Comparison of ENCODE assay signal across 18 cellular contexts in the genomic region with DNA sequence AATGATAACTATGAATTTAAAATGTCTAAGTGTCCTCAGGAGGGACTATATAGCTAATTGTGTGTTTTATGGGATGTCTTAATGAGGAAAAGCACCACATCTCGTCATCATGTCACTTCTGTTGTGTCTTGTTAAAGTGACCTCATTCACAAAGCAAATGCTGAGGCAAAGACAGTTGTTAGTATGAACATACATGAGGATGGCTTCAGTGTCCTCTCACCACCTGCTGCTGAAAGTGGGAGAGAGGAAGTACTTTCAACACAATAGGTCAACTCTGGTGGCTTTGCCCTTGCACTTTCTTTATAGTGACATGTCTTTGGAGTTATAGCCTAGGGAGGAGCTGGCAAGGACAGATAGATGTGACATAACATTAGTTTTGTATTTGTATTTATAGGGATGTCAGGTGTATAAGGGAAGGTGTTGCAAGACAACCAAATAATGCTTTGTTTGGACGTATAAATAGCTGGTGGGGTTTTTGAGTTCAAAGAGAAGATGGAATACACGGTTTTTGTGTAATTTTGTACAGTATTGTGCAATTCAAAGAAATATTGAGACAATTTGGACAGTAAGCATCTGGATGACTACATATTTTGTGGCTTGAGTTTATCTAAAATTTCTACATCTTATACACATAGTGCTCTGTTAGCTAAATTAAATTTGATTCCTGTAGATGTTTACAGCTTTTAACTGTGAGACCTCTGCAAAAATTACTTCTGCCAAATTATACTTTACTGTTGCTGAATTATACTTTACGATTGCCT.
DNase-seq lines count a peak whose midpoint lies in the region; ATAC-seq and TF ChIP-seq lines count a peak whose summit lies in the region.
"Had no signal": no experiment of that assay in that cellular context is flagged by ENCODE, and none has a peak within 500 bp of the region (broad histone marks: within the 10 kb centered on the region; RNA-seq: fewer than 3 reads in every experiment).

No MANE protein-coding gene starts in this region.

- no peaks in the 10 kb centered on the region for H3K79me1 ChIP-seq in IMR-90 (ENCODE audit: low read depth in 1 of 2, low read length in 2 of 2)

- peak overlapping the region; percentile 68; the same call in 1 of the 2 replicates for H4K5ac ChIP-seq in IMR-90 (ENCODE audit: low read depth, low read length)

- intact Hi-C loops in IMR-90 (cut with micrococcal nuclease): no loop called here

- H3K36me3 ChIP-seq in IMR-90 (ENCODE audit: control insufficient read depth, insufficient read depth, low read length): no peaks in the 10 kb centered on the region
- H3K36me3 ChIP-seq in neutrophil: no peaks in the 10 kb centered on the region
- H3K36me3 ChIP-seq: left ventricle myocardium inferior, ovary, SJSA1, uterus had no signal

- TF ChIP-seq POLR2A in IMR-90 (IDR thresholded peaks at IDR 0.05; ENCODE audit: low read depth, low read length): no peak

- H3K56ac ChIP-seq in IMR-90 (ENCODE audit: extremely low read depth, insufficient read depth, low read length): no peak overlapping the region

- H3K4me1 ChIP-seq in IMR-90 (ENCODE audit: control insufficient read depth, insufficient read depth, low read length): peaks cover 3% of the 10 kb centered on the region
- peaks cover 0 to 8% of the 10 kb centered on the region in 2 experiments for H3K4me1 ChIP-seq in neutrophil (ENCODE audit: control insufficient read depth in 1 of 2, insufficient read depth in 1 of 2, low read depth in 1 of 2, low read length in 1 of 2)
- H3K4me1 ChIP-seq: left ventricle myocardium inferior, SJSA1 had no signal

- 0 out of 2 replicates have a peak overlapping the region, but pooled peaks have one; percentile 7 for H3K14ac ChIP-seq in IMR-90 (replicated peaks; ENCODE audit: low read depth, low read length)

- TF ChIP-seq CTCF in IMR-90 (conservative IDR thresholded peaks at IDR 0.05; ENCODE audit: low read depth, low read length) (no peak), neutrophil (IDR thresholded peaks at IDR 0.05) (no peak), GM13977 (IDR thresholded peaks at IDR 0.05; ENCODE audit: extremely low read depth, insufficient read depth, missing control alignments) (no peak)

- H2AFZ ChIP-seq in IMR-90 (replicated peaks; ENCODE audit: low read length, poor library complexity): no peak overlapping the region

- 0 out of 2 replicates have a peak overlapping the region, but pooled peaks have one; percentile 4 for H2BK20ac ChIP-seq in IMR-90 (ENCODE audit: low read depth, low read length)

- CTCF ChIA-PET in IMR-90 (lab: Yijun Ruan, JAX): no interaction called here

- ATAC-seq in IMR-90 (ENCODE audit: low read depth): peak; percentile 62; the same call in 1 of the 2 replicates

- no peak overlapping the region for H2AK9ac ChIP-seq in IMR-90 (replicated peaks; ENCODE audit: low read depth, low read length, poor library complexity)

- H2BK5ac ChIP-seq in IMR-90 (ENCODE audit: low read depth, low read length, poor library complexity, severe bottlenecking): peak overlapping the region; percentile 58

- no peak overlapping the region; the same call in 1 of the 2 replicates for H3K4ac ChIP-seq in IMR-90 (ENCODE audit: low read depth, low read length)

- H4K91ac ChIP-seq in IMR-90 (ENCODE audit: insufficient read depth, low read depth, low read length): no peak overlapping the region

- H3K23ac ChIP-seq in IMR-90 (ENCODE audit: low read depth, low read length): no peak overlapping the region

- H3K9me1 ChIP-seq in IMR-90 (ENCODE audit: insufficient read depth, low read length): peaks cover 3% of the 10 kb centered on the region; the same call in 1 of the 2 replicates

- peak overlapping the region; percentile 73; the same call in 1 of the 2 replicates for H3K18ac ChIP-seq in IMR-90 (ENCODE audit: low read depth, low read length)

- H3K9me3 ChIP-seq in IMR-90 (ENCODE audit: control insufficient read depth, insufficient read depth, low read length) (no peaks in the 10 kb centered on the region), neutrophil (no peaks in the 10 kb centered on the region)
- H3K9me3 ChIP-seq: left ventricle myocardium inferior, ovary, SJSA1, uterus had no signal

- POLR2A ChIA-PET in IMR-90 (lab: Charles Lee; ENCODE audit: unreplicated experiment): interaction anchor here (0.7 kb wide), 1 partner anchor 1027 kb away, joined by 3 read pairs; no protein-coding TSS in a partner anchor

- peak overlapping the region; percentile 10; the same call in 1 of the 2 replicates for H3K27ac ChIP-seq in IMR-90 (ENCODE audit: insufficient read depth, low read length)
- H3K27ac ChIP-seq in neutrophil: peak overlapping the region; percentile 28
- H3K27ac ChIP-seq: KMS-11, left ventricle myocardium inferior, ovary, SJSA1, uterus had no signal

- H3K27me3 ChIP-seq in IMR-90 (ENCODE audit: control insufficient read depth, insufficient read depth, low read length): no peaks in the 10 kb centered on the region
- H3K27me3 ChIP-seq in neutrophil: no peaks in the 10 kb centered on the region
- H3K27me3 ChIP-seq: ovary, SJSA1, uterus had no signal

- peak overlapping the region; percentile 20; the same call in 1 of the 2 replicates for H2BK120ac ChIP-seq in IMR-90 (ENCODE audit: low read depth, low read length)

- no peaks in the 10 kb centered on the region for H4K20me1 ChIP-seq in IMR-90 (ENCODE audit: insufficient read depth, low read length)

- H2BK15ac ChIP-seq in IMR-90 (ENCODE audit: low read depth, low read length): no peak overlapping the region

- WGBS in IMR-90 (ENCODE audit: extremely low coverage in 2 of 2, insufficient read length in 1 of 2), 2 experiments: 80% methylated on average over 1 of the region's 4 CpGs; no CpG with 5 or more reads in 1 of the 2 experiments

- BruUV-seq in IMR-90 (replicated peaks; lab: Mats Ljungman, UMichigan): no TSS peak

- dilution Hi-C loops in IMR-90 (cut with HindIII; ENCODE audit: low sequenced_read_pairs, unreplicated experiment): no loop called here

- H2AK5ac ChIP-seq in IMR-90 (ENCODE audit: low read depth, low read length): peak overlapping the region; percentile 5; the same call in 1 of the 2 replicates

- no peak for TF ChIP-seq RAD21 in IMR-90 (IDR thresholded peaks at IDR 0.05; ENCODE audit: low read length)

- peak; percentile 25 for DNase-seq in NCI-H748 (lab: John Stamatoyannopoulos, UW; ENCODE audit: unreplicated experiment)
- no peak for DNase-seq in NCI-H748 treated with DMSO at 0.1 percent for 48 hours (lab: John Stamatoyannopoulos, UW)
- DNase-seq in IMR-90: peak; percentile 51
- DNase-seq in amniotic epithelial cell (ENCODE audit: low read depth): peak; percentile 89
- no peak for DNase-seq in GM13977 (ENCODE audit: low spot score)
- no peak for DNase-seq in activated CD8-positive, alpha-beta memory T cell treated with anti-CD3 and anti-CD28 coated beads for 24 hours
- no peak for DNase-seq in retina
- DNase-seq: activated naive CD4-positive, alpha-beta T cell; CD8-positive, alpha-beta memory T cell; left ventricle myocardium inferior; NCI-H146; NCI-H2227 treated with DMSO at 0.1 percent for 48 hours; ovary; T-helper 9 cell; uterus had no signal

- H3K4me3 ChIP-seq in IMR-90 (ENCODE audit: insufficient read depth, low read depth, low read length) (no peak overlapping the region), neutrophil (ENCODE audit: low read depth in 1 of 2, low read length in 1 of 2) (no peak overlapping the region)
- H3K4me3 ChIP-seq: left ventricle myocardium inferior, ovary, SJSA1, uterus had no signal

- in situ Hi-C loops in IMR-90 (cut with MboI; ENCODE audit: low sequenced_read_pairs) (no loop called here), GM13977 (cut with MboI; ENCODE audit: low pct_unique_long_range_greater_than_20kb, low sequenced_read_pairs, unreplicated experiment) (no loop called here)

- H3K9ac ChIP-seq in IMR-90 (ENCODE audit: low read depth, low read length): no peak overlapping the region
- H3K9ac ChIP-seq: KMS-11 had no signal

- H4K8ac ChIP-seq in IMR-90 (ENCODE audit: low read depth in 2 of 2, low read length in 2 of 2): no peak overlapping the region

- H3K4me2 ChIP-seq in IMR-90 (ENCODE audit: low read depth, low read length): peak overlapping the region; percentile 76
- H3K4me2 ChIP-seq: KMS-11 had no signal

TF ChIP-seq in IMR-90, 13 proteins besides CTCF, POLR2A, EP300 and RAD21:
- TF ChIP-seq, protein P1, sequence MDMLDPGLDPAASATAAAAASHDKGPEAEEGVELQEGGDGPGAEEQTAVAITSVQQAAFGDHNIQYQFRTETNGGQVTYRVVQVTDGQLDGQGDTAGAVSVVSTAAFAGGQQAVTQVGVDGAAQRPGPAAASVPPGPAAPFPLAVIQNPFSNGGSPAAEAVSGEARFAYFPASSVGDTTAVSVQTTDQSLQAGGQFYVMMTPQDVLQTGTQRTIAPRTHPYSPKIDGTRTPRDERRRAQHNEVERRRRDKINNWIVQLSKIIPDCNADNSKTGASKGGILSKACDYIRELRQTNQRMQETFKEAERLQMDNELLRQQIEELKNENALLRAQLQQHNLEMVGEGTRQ (IDR thresholded peaks at IDR 0.05; ENCODE audit: low read depth, low read length): no peak
- TF ChIP-seq FOS (IDR thresholded peaks at IDR 0.05; ENCODE audit: low read depth, low read length) (0 out of 2 replicates have a peak, but pooled peaks have one; percentile 10), CHD1 (IDR thresholded peaks at IDR 0.05; ENCODE audit: low read depth, low read length) (no peak), CEBPB (IDR thresholded peaks at IDR 0.05; ENCODE audit: low read depth, low read length) (peak; percentile 90)

Comparison
In these comparisons a context has a peak if more than half of its experiments do, and no peak if none do; other contexts are left out.
1. DNase-seq: peak in NCI-H748 (single experiment), IMR-90 (single experiment) and amniotic epithelial cell (single experiment); none in NCI-H748 treated with DMSO at 0.1 percent for 48 hours (single experiment), GM13977 (single experiment), activated CD8-positive, alpha-beta memory T cell treated with anti-CD3 and anti-CD28 coated beads for 24 hours (single experiment) and retina (single experiment).